Comparison of ENCODE assay signal across 8 cellular contexts in genomic region chr2:237474931-237475703, GRCh38. TPM values are rescaled to one million over a fixed set of nuclear protein-coding genes. Genes with fewer than 3 reads are reported as not detected.
DNase-seq lines count a peak whose midpoint lies in the region; ATAC-seq and TF ChIP-seq lines count a peak whose summit lies in the region.

No MANE protein-coding gene starts in this region.

- H3K27me3 Mint-ChIP-seq in activated CD8-positive, alpha-beta T cell treated with anti-CD3 and anti-CD28 coated beads for 36 hours = peaks cover 20% of the 10 kb centered on the region

- H3K36me3 Mint-ChIP-seq in activated CD8-positive, alpha-beta T cell treated with anti-CD3 and anti-CD28 coated beads for 36 hours (ENCODE audit: low read depth) = no peaks in the 10 kb centered on the region

- peak; percentile 93 for TF ChIP-seq CTCF in AG04449 (IDR thresholded peaks at IDR 0.05; ENCODE audit: insufficient read depth, low read length, missing control alignments)
- peak; percentile 94 for TF ChIP-seq CTCF in activated CD8-positive, alpha-beta T cell treated with anti-CD3 and anti-CD28 coated beads for 36 hours (IDR thresholded peaks at IDR 0.05)

- H3K4me3 ChIP-seq in AG04449 (ENCODE audit: low read depth, low read length) = peak overlapping the region; percentile 56

- ATAC-seq in GM18519 (IDR thresholded peaks at IDR 0.05; ENCODE audit: low FRiP score, unreplicated experiment) (peak; percentile 67), HG03025 (IDR thresholded peaks at IDR 0.05; ENCODE audit: low FRiP score, unreplicated experiment) (peak; percentile 66)
- ATAC-seq in activated CD8-positive, alpha-beta T cell treated with anti-CD3 and anti-CD28 coated beads for 36 hours = peak; percentile 85

- peaks cover 10% of the 10 kb centered on the region for H3K4me1 Mint-ChIP-seq in activated CD8-positive, alpha-beta T cell treated with anti-CD3 and anti-CD28 coated beads for 36 hours (ENCODE audit: low read depth)

- no peaks in the 10 kb centered on the region for H3K9me3 Mint-ChIP-seq in activated CD8-positive, alpha-beta T cell treated with anti-CD3 and anti-CD28 coated beads for 36 hours

- POLR2A ChIA-PET in AG04449 (lab: Yijun Ruan, JAX) = interaction anchor here (0.5 to 2.8 kb wide), 9 partner anchors 9 to 79 kb away, joined by 3 to 23 read pairs (median 3); partner anchors contain the start of gene COL6A3
- POLR2A ChIA-PET in activated CD8-positive, alpha-beta T cell treated with anti-CD3 and anti-CD28 coated beads for 36 hours (lab: Charles Lee) = interaction anchor here (1.0 to 3.3 kb wide), 5 partner anchors 44 to 922 kb away, joined by 3 to 15 read pairs (median 4); no protein-coding TSS in a partner anchor

- CTCF ChIA-PET in AG04449 (lab: Yijun Ruan, JAX) = interaction anchor here (0.6 to 6.2 kb wide), 38 partner anchors 9 to 353 kb away, joined by 3 to 82 read pairs (median 5); partner anchors contain the start of gene MLPH
- CTCF ChIA-PET in activated CD8-positive, alpha-beta T cell treated with anti-CD3 and anti-CD28 coated beads for 36 hours (lab: Charles Lee) = interaction anchor here (0.7 to 6.0 kb wide), 41 partner anchors 9 to 414 kb away, joined by 3 to 257 read pairs (median 5); partner anchors contain the start of gene COPS8

- H3K4me3 Mint-ChIP-seq in activated CD8-positive, alpha-beta T cell treated with anti-CD3 and anti-CD28 coated beads for 36 hours = peak overlapping the region; percentile 71

- H3K27ac Mint-ChIP-seq in activated CD8-positive, alpha-beta T cell treated with anti-CD3 and anti-CD28 coated beads for 36 hours = peak overlapping the region; percentile 78

- intact Hi-C loops in activated CD8-positive, alpha-beta T cell treated with anti-CD3 and anti-CD28 coated beads for 36 hours (cut with micrococcal nuclease) = loop anchor here (5.0 kb wide), 2 partner anchors 48 to 323 kb away; no protein-coding TSS in a partner anchor

- no peak for DNase-seq in AG04449 (ENCODE audit: low read depth, low spot score)
- DNase-seq in NCI-H446 treated with DMSO at 0.1 percent for 48 hours (lab: John Stamatoyannopoulos, UW) = peak; percentile 29
- peak; percentile 75 for DNase-seq in activated CD8-positive, alpha-beta T cell treated with anti-CD3 and anti-CD28 coated beads for 36 hours
- DNase-seq in effector CD4-positive, alpha-beta T cell = peak; percentile 59
- DNase-seq in medulla oblongata (ENCODE audit: extremely low spot score) = peak; percentile 72
- DNase-seq in stimulated activated CD4-positive, alpha-beta T cell treated with anti-CD3 and anti-CD28 coated beads, TNF-alpha, amount 100 ng/mL, for 48 hours (ENCODE audit: low read depth in 3 of 3) = peak; percentile 50 to 71 (median 64)

RNA-seq across cellular contexts. Expression of gene MLPH, which starts 11.9 kb away (rescaled TPM):
- total RNA-seq in activated CD8-positive, alpha-beta T cell treated with anti-CD3 and anti-CD28 coated beads for 36 hours = not detected
